In the genomic region with DNA sequence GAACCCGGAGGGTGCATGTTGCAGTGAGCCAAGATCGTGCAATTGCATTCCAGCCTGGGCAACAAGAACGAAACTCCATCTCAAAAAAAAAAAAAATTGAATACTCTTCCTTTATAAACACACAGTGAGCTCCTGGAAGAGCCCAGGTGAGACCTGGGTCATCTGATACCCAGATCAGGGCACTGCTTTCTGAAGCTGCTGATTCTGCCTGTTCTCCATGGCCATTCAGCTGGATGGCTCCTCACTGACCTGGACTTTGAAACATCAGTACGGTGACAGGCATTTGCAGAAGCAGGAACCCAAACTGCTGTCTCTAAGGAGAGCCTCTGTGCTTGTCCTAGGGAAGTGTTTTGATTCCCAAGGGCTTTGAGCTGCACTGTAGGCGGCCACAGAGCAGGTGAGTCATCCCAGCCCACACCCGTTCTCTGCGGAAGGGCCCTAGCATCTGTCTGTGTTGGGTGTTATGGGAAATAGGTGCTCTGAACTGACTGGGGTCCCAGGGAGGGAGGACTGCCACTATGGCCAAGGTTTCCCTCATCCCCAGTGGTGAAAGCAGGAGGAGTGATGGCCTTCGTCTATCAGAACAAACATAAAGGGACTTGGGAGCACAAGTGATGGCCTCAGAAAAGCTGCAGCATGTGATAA, we compare ENCODE assay signal across 8 cellular contexts.
DNase-seq lines count a peak whose midpoint lies in the region; ATAC-seq lines count a peak whose summit lies in the region.

No MANE protein-coding gene starts in this region.

- H3K27ac ChIP-seq in epithelial cell of prostate: peak overlapping the region; percentile 22

- no peak for ATAC-seq in HG03354 (IDR thresholded peaks at IDR 0.05; ENCODE audit: poor library complexity, severe bottlenecking, unreplicated experiment)

- peak; percentile 38 for DNase-seq in 8988T
- peak; percentile 19 for DNase-seq in GM19238 (ENCODE audit: insufficient read length, low spot score)
- peak; percentile 45 for DNase-seq in NCI-H2107 (lab: John Stamatoyannopoulos, UW)
- DNase-seq in epithelial cell of prostate (ENCODE audit: low read depth, low spot score): peak; percentile 22
- DNase-seq in activated naive CD4-positive, alpha-beta T cell (lab: John Stamatoyannopoulos, UW): no peak
- no peak for DNase-seq in SHP77 treated with DMSO at 0.1 percent for 48 hours (lab: John Stamatoyannopoulos, UW)
- no peak for DNase-seq in ureter (ENCODE audit: low spot score)

Comparison
In these comparisons a context has a peak if more than half of its experiments do, and no peak if none do; other contexts are left out.
1. DNase-seq: peak in 8988T (single experiment), GM19238 (single experiment), NCI-H2107 (single experiment) and epithelial cell of prostate (single experiment); none in activated naive CD4-positive, alpha-beta T cell (0 of 4), SHP77 treated with DMSO at 0.1 percent for 48 hours (single experiment) and ureter (single experiment).